In genomic region chr12:78118036-78118435, GRCh38 we compare ENCODE assay signal across 16 cellular contexts.
DNase-seq lines count a peak whose midpoint lies in the region; ATAC-seq lines count a peak whose summit lies in the region.
"Had no signal": no experiment of that assay in that cellular context is flagged by ENCODE, and none has a peak within 500 bp of the region (broad histone marks: within the 10 kb centered on the region; RNA-seq: fewer than 3 reads in every experiment).

No MANE protein-coding gene starts in this region.

- H3K36me3 ChIP-seq in HAP-1 (replicated peaks), result no peaks in the 10 kb centered on the region; the same call in 1 of the 2 replicates
- H3K36me3 ChIP-seq: lower lobe of right lung had no signal

- peaks cover 3% of the 10 kb centered on the region; the same call in 1 of the 2 replicates for H3K9me3 ChIP-seq in HAP-1
- H3K9me3 ChIP-seq: SJSA1 had no signal

- no peak overlapping the region for H3K4me3 ChIP-seq in HAP-1
- H3K4me3 ChIP-seq: lower lobe of right lung, SJSA1 had no signal

- H3K9me3 Mint-ChIP-seq in stimulated activated memory B cell treated with anti-CD40 and anti-IgM and Interleukin-4, amounts not matched to agents 10 μg/mL and 1 μg/mL and 100 μg/mL, for 72 hours, result peaks cover 9% of the 10 kb centered on the region
- peaks cover 10 to 15% (median 12%) of the 10 kb centered on the region in 3 donors for H3K9me3 Mint-ChIP-seq in T-cell

- ATAC-seq in stimulated activated memory B cell treated with anti-CD40 and anti-IgM and Interleukin-4, amounts not matched to agents 10 μg/mL and 1 μg/mL and 100 μg/mL, for 72 hours, result no peak
- ATAC-seq in HG02588 (IDR thresholded peaks at IDR 0.05; ENCODE audit: unreplicated experiment) (no peak), T-cell (replicated peaks in 1 of 4) (no peak), GM21825 (IDR thresholded peaks at IDR 0.05; ENCODE audit: unreplicated experiment) (no peak)
- ATAC-seq: lower lobe of right lung had no signal

- H3K4me1 Mint-ChIP-seq in stimulated activated memory B cell treated with anti-CD40 and anti-IgM and Interleukin-4, amounts not matched to agents 10 μg/mL and 1 μg/mL and 100 μg/mL, for 72 hours, result no peaks in the 10 kb centered on the region
- H3K4me1 Mint-ChIP-seq in T-cell, result no peaks in the 10 kb centered on the region
- H3K4me1 Mint-ChIP-seq: activated naive CD8-positive, alpha-beta T cell treated with anti-CD3 and anti-CD28 coated beads for 36 hours had no signal

- DNase-seq in DMS53 (lab: John Stamatoyannopoulos, UW) (peak; percentile 34), HAP-1 (ENCODE audit: low spot score in 2 of 2) (peak; percentile 55 to 70), SK-MEL-5 (ENCODE audit: low read depth, low spot score) (peak; percentile 42), iPS DF 4.7 (ENCODE audit: extremely low read depth, low spot score) (peak; percentile 16), T-cell (no peak)
- DNase-seq: activated naive CD8-positive, alpha-beta T cell treated with anti-CD3 and anti-CD28 coated beads for 36 hours; cerebellar nuclear complex; erythroblast; GDM1; lower lobe of right lung; NCI-H1105 treated with DMSO at 0.1 percent for 48 hours had no signal

- H3K4me1 ChIP-seq in HAP-1, result peaks cover 3% of the 10 kb centered on the region
- H3K4me1 ChIP-seq: lower lobe of right lung, SJSA1 had no signal

- CTCF ChIA-PET in T-cell (lab: Charles Lee), result no interaction called here

- no peak overlapping the region for H3K27ac Mint-ChIP-seq in stimulated activated memory B cell treated with anti-CD40 and anti-IgM and Interleukin-4, amounts not matched to agents 10 μg/mL and 1 μg/mL and 100 μg/mL, for 72 hours
- no peak overlapping the region for H3K27ac Mint-ChIP-seq in T-cell
- H3K27ac Mint-ChIP-seq: activated naive CD8-positive, alpha-beta T cell treated with anti-CD3 and anti-CD28 coated beads for 36 hours; CD14-positive monocyte had no signal

- POLR2A ChIA-PET in T-cell (lab: Charles Lee), result no interaction called here

- no peaks in the 10 kb centered on the region for H3K27me3 Mint-ChIP-seq in stimulated activated memory B cell treated with anti-CD40 and anti-IgM and Interleukin-4, amounts not matched to agents 10 μg/mL and 1 μg/mL and 100 μg/mL, for 72 hours
- no peaks in the 10 kb centered on the region for H3K27me3 Mint-ChIP-seq in T-cell
- H3K27me3 Mint-ChIP-seq: activated naive CD8-positive, alpha-beta T cell treated with anti-CD3 and anti-CD28 coated beads for 36 hours had no signal

- no peaks in the 10 kb centered on the region for H3K27me3 ChIP-seq in HAP-1 (ENCODE audit: low read depth)
- H3K27me3 ChIP-seq: SJSA1 had no signal

- H3K4me3 Mint-ChIP-seq in stimulated activated memory B cell treated with anti-CD40 and anti-IgM and Interleukin-4, amounts not matched to agents 10 μg/mL and 1 μg/mL and 100 μg/mL, for 72 hours, result no peak overlapping the region
- no peak overlapping the region for H3K4me3 Mint-ChIP-seq in T-cell
- H3K4me3 Mint-ChIP-seq: activated naive CD8-positive, alpha-beta T cell treated with anti-CD3 and anti-CD28 coated beads for 36 hours; CD14-positive monocyte had no signal

- in situ Hi-C loops in HAP-1 (cut with MboI; ENCODE audit: low sequenced_read_pairs) (loop anchor here (5.0 kb wide), 1 partner anchor 121 kb away; no protein-coding TSS in a partner anchor), SK-MEL-5 (cut with HindIII; ENCODE audit: low pct_unique_long_range_greater_than_20kb, low sequenced_read_pairs) (loop anchor here (25.0 kb wide), 1 partner anchor 106 kb away; no protein-coding TSS in a partner anchor)

- H3K36me3 Mint-ChIP-seq in stimulated activated memory B cell treated with anti-CD40 and anti-IgM and Interleukin-4, amounts not matched to agents 10 μg/mL and 1 μg/mL and 100 μg/mL, for 72 hours, result no peaks in the 10 kb centered on the region
- H3K36me3 Mint-ChIP-seq in T-cell, result no peaks in the 10 kb centered on the region
- H3K36me3 Mint-ChIP-seq: activated naive CD8-positive, alpha-beta T cell treated with anti-CD3 and anti-CD28 coated beads for 36 hours; CD14-positive monocyte had no signal

Comparison
In these comparisons a context has a peak if more than half of its experiments do, and no peak if none do; other contexts are left out.
1. DNase-seq: peak in DMS53 (single experiment), HAP-1 (2 of 2), SK-MEL-5 (single experiment) and iPS DF 4.7 (single experiment); none in T-cell (0 of 34).